Comparison of ENCODE assay signal across 23 cellular contexts in the genomic region with DNA sequence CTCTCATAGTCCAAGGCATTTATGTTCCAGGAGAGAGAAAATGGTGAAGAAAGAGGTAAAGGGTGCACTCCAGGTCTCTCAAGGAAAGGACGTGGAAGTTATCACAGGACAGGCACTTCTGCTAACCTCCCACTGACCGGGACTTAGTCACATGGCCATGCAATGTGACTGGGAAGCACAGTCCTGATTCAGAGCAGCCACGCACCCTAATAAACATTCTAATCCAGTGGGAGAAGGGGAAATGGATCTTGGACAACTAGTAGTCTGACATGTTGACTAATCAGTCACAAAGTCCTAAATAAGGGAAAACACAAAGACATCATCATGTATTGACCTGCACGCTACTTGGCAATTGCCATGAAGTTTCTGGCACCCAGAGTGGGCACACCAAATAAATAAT.
"Had no signal": no experiment of that assay in that cellular context is flagged by ENCODE, and none has a peak within 500 bp of the region (broad histone marks: within the 10 kb centered on the region; RNA-seq: fewer than 3 reads in every experiment).

No MANE protein-coding gene starts in this region.

- H2AFZ ChIP-seq: PC-9 had no signal

- ATAC-seq: activated T-helper 17 cell treated with anti-CD3 and anti-CD28 coated beads, Interleukin-2, amount 50 U/mL, for 72 hours; T-helper 17 cell had no signal

- H3K4me2 ChIP-seq: PC-9 had no signal

- H3K27me3 ChIP-seq: cardiac muscle cell had no signal

- DNase-seq: activated B cell treated with CpG ODN at 0.5 μM for 24 hours; activated CD4-positive, alpha-beta memory T cell treated with anti-CD3 and anti-CD28 coated beads for 36 hours; activated CD4-positive, alpha-beta T cell treated with anti-CD3 and anti-CD28 coated beads for 1 hour; activated CD4-positive, alpha-beta T cell treated with anti-CD3 and anti-CD28 coated beads, Interleukin-2, amount 10 ng/mL, durations not matched to agents 7 days and 5 days; activated CD8-positive, alpha-beta memory T cell treated with anti-CD3 and anti-CD28 coated beads for 24 hours; activated gamma-delta T cell; activated naive CD4-positive, alpha-beta T cell treated with anti-CD3 and anti-CD28 coated beads for 36 hours; activated T-cell treated with anti-CD3 and anti-CD28 coated beads for 4 hours; activated T-cell treated with anti-CD3 and anti-CD28 coated beads, Interleukin-2, amount 50 U/mL, for 48 hours; brain microvascular endothelial cell; KG1; NCI-H1048; NCI-H146; NCI-H187 treated with DMSO at 0.1 percent for 48 hours; NCI-H2081 treated with DMSO at 0.1 percent for 48 hours; NCI-H446; NCI-H524; PC-9; SHP77 treated with DMSO at 0.1 percent for 48 hours; T-helper 17 cell; T-helper 9 cell had no signal

- H3K4me3 ChIP-seq: cardiac muscle cell, PC-9 had no signal

- H3K27ac ChIP-seq: brain microvascular endothelial cell, cardiac muscle cell, PC-9 had no signal

- H3K36me3 ChIP-seq: brain microvascular endothelial cell, cardiac muscle cell had no signal
